In genomic region chr1:174153085-174153824, GRCh38 we compare ENCODE assay signal across 12 cellular contexts. TPM values are rescaled to one million over a fixed set of nuclear protein-coding genes. Genes with fewer than 3 reads are reported as not detected.
A peak's percentile ranks its signal among the peaks of the same experiment; 100 is the strongest.
DNase-seq lines count a peak whose midpoint lies in the region; ATAC-seq, FAIRE-seq and TF ChIP-seq lines count a peak whose summit lies in the region.
"Had no signal": no experiment of that assay in that cellular context is flagged by ENCODE, and none has a peak within 500 bp of the region (broad histone marks: within the 10 kb centered on the region; RNA-seq: fewer than 3 reads in every experiment).

No MANE protein-coding gene starts in this region.

- no peaks in the 10 kb centered on the region for H3F3A ChIP-seq in smooth muscle cell (ENCODE audit: low read depth)

- H3K36me3 ChIP-seq in HepG2 (replicated peaks in 1 of 2; ENCODE audit: control insufficient read depth in 1 of 2, insufficient read depth in 2 of 2, low read length in 2 of 2) (no peaks in the 10 kb centered on the region), right lobe of liver (no peaks in the 10 kb centered on the region), IMR-90 (ENCODE audit: control insufficient read depth, insufficient read depth, low read length) (no peaks in the 10 kb centered on the region), astrocyte (ENCODE audit: insufficient read depth, low read length) (no peaks in the 10 kb centered on the region), aorta (ENCODE audit: control insufficient read depth in 1 of 2, insufficient read depth in 2 of 2, low read length in 1 of 2) (no peaks in the 10 kb centered on the region), smooth muscle cell (ENCODE audit: low read depth) (no peaks in the 10 kb centered on the region)

- BruUV-seq in HepG2 (replicated peaks; lab: Mats Ljungman, UMichigan) (no TSS peak), IMR-90 (replicated peaks; lab: Mats Ljungman, UMichigan) (no TSS peak)

- H3K4me1 Mint-ChIP-seq in astrocyte (ENCODE audit: low read depth, unreplicated experiment) = no peaks in the 10 kb centered on the region

- CTCF ChIA-PET in HepG2 (lab: Yijun Ruan, JAX; ENCODE audit: low intra/inter-chr PET ratio, low total read pairs) (no interaction called here), IMR-90 (lab: Yijun Ruan, JAX) (interaction anchor here (0.6 kb wide), 1 partner anchor 1455 kb away, joined by 5 read pairs; no protein-coding TSS in a partner anchor)

- H2AK5ac ChIP-seq in IMR-90 (ENCODE audit: low read depth, low read length) = no peak overlapping the region

- H3K56ac ChIP-seq in IMR-90 (ENCODE audit: extremely low read depth, insufficient read depth, low read length) = no peak overlapping the region

- no peaks in the 10 kb centered on the region for H4K20me1 ChIP-seq in HepG2 (ENCODE audit: insufficient read depth, low read length)
- H4K20me1 ChIP-seq in IMR-90 (ENCODE audit: insufficient read depth, low read length) = no peaks in the 10 kb centered on the region
- H4K20me1 ChIP-seq in astrocyte (ENCODE audit: insufficient read depth, low read length) = no peaks in the 10 kb centered on the region
- H4K20me1 ChIP-seq in smooth muscle cell (ENCODE audit: low read depth) = no peaks in the 10 kb centered on the region

- H3K4me1 ChIP-seq in HepG2 (ENCODE audit: insufficient read depth, low read length) = peaks cover 3% of the 10 kb centered on the region
- H3K4me1 ChIP-seq in right lobe of liver = no peaks in the 10 kb centered on the region
- H3K4me1 ChIP-seq in IMR-90 (ENCODE audit: control insufficient read depth, insufficient read depth, low read length) = no peaks in the 10 kb centered on the region
- no peaks in the 10 kb centered on the region for H3K4me1 ChIP-seq in astrocyte (ENCODE audit: insufficient read depth, low read length)
- no peaks in the 10 kb centered on the region for H3K4me1 ChIP-seq in aorta (ENCODE audit: control insufficient read depth in 1 of 2, insufficient read depth in 2 of 2, low read length in 2 of 2)
- H3K4me1 ChIP-seq in smooth muscle cell (ENCODE audit: low read depth) = no peaks in the 10 kb centered on the region

- intact Hi-C loops in HepG2 (cut with micrococcal nuclease; ENCODE audit: unreplicated experiment) = loop anchor here (10.0 kb wide), 1 partner anchor 128 kb away; the partner anchor contains the start of gene RC3H1
- intact Hi-C loops in right lobe of liver (cut with DNase I) = no loop called here
- intact Hi-C loops in IMR-90 (cut with micrococcal nuclease) = no loop called here
- intact Hi-C loops in aorta (cut with DNase I) = no loop called here

- POLR2A ChIA-PET in HepG2 (lab: Yijun Ruan, JAX) = interaction anchor here (1.3 kb wide), 1 partner anchor 131 kb away, joined by 3 read pairs; the partner anchor contains the start of gene RC3H1
- POLR2A ChIA-PET in IMR-90 (lab: Charles Lee; ENCODE audit: unreplicated experiment) = no interaction called here

- H2BK15ac ChIP-seq in IMR-90 (ENCODE audit: low read depth, low read length) = no peak overlapping the region

- H3K27ac Mint-ChIP-seq in astrocyte (ENCODE audit: unreplicated experiment) = no peak overlapping the region

- no peak overlapping the region for H3K23ac ChIP-seq in IMR-90 (ENCODE audit: low read depth, low read length)

- H4K8ac ChIP-seq in IMR-90 (ENCODE audit: low read depth in 2 of 2, low read length in 2 of 2) = no peak overlapping the region

- H3K4me2 ChIP-seq in HepG2 (ENCODE audit: low read depth, low read length) (no peak overlapping the region), IMR-90 (ENCODE audit: low read depth, low read length) (no peak overlapping the region), astrocyte (ENCODE audit: low read length) (no peak overlapping the region), smooth muscle cell (no peak overlapping the region)

- no peak for TF ChIP-seq RAD21 in HepG2 (CRISPR knock-in tag; IDR thresholded peaks at IDR 0.05)
- no peak for TF ChIP-seq RAD21 in IMR-90 (IDR thresholded peaks at IDR 0.05; ENCODE audit: low read length)

- FAIRE-seq in HepG2 (lab: Jason Lieb, UNC) (no peak), astrocyte (lab: Jason Lieb, UNC) (peak; percentile 5)

- no peak overlapping the region for H2BK20ac ChIP-seq in IMR-90 (ENCODE audit: low read depth, low read length)

- H3K9me3 ChIP-seq in HepG2 (ENCODE audit: low read length) (no peaks in the 10 kb centered on the region), right lobe of liver (no peaks in the 10 kb centered on the region), IMR-90 (ENCODE audit: control insufficient read depth, insufficient read depth, low read length) (no peaks in the 10 kb centered on the region), astrocyte (ENCODE audit: insufficient read depth, low read depth, low read length) (no peaks in the 10 kb centered on the region), aorta (ENCODE audit: control insufficient read depth, low read length) (no peaks in the 10 kb centered on the region), smooth muscle cell (replicated peaks; ENCODE audit: low read depth) (no peaks in the 10 kb centered on the region)
- H3K9me3 ChIP-seq: Caco-2 had no signal

- no peaks in the 10 kb centered on the region for H3K36me3 Mint-ChIP-seq in astrocyte (ENCODE audit: low read depth, unreplicated experiment)

- H2BK120ac ChIP-seq in IMR-90 (ENCODE audit: low read depth, low read length) = no peak overlapping the region

- H3K4ac ChIP-seq in IMR-90 (ENCODE audit: low read depth, low read length) = no peak overlapping the region

- no peaks in the 10 kb centered on the region for H3K9me1 ChIP-seq in IMR-90 (ENCODE audit: insufficient read depth, low read length)

- H3K18ac ChIP-seq in IMR-90 (ENCODE audit: low read depth, low read length) = no peak overlapping the region

- H3K9ac ChIP-seq in HepG2 (ENCODE audit: insufficient read depth, low read depth, low read length) (no peak overlapping the region), IMR-90 (ENCODE audit: low read depth, low read length) (no peak overlapping the region), astrocyte (ENCODE audit: low read length) (no peak overlapping the region), smooth muscle cell (ENCODE audit: low read depth) (no peak overlapping the region)

- TF ChIP-seq CTCF in HepG2 (CRISPR knock-in tag; IDR thresholded peaks at IDR 0.05) (no peak), right lobe of liver (IDR thresholded peaks at IDR 0.05) (no peak), IMR-90 (conservative IDR thresholded peaks at IDR 0.05; ENCODE audit: low read depth, low read length) (no peak), astrocyte (IDR thresholded peaks at IDR 0.05; ENCODE audit: insufficient read depth, low read depth, low read length) (no peak), GM13977 (IDR thresholded peaks at IDR 0.05; ENCODE audit: extremely low read depth, insufficient read depth, missing control alignments) (no peak), smooth muscle cell (IDR thresholded peaks at IDR 0.05; ENCODE audit: borderline replicate concordance, insufficient read depth, poor library complexity, severe bottlenecking) (no peak)

- no peak overlapping the region for H4K91ac ChIP-seq in IMR-90 (ENCODE audit: insufficient read depth, low read depth, low read length)

- H3K79me2 ChIP-seq in HepG2 (ENCODE audit: insufficient read depth, low read length) (no peaks in the 10 kb centered on the region), astrocyte (ENCODE audit: insufficient read depth, low read length) (no peaks in the 10 kb centered on the region), smooth muscle cell (ENCODE audit: low read depth) (no peaks in the 10 kb centered on the region)

- H3K27me3 ChIP-seq in HepG2 (ENCODE audit: control insufficient read depth in 1 of 2, insufficient read depth in 2 of 2, low read length in 2 of 2) (no peaks in the 10 kb centered on the region), right lobe of liver (no peaks in the 10 kb centered on the region), IMR-90 (ENCODE audit: control insufficient read depth, insufficient read depth, low read length) (no peaks in the 10 kb centered on the region; the same call in 1 of the 2 replicates), astrocyte (ENCODE audit: insufficient read depth, low read length) (no peaks in the 10 kb centered on the region), aorta (ENCODE audit: control insufficient read depth in 1 of 2, insufficient read depth in 2 of 2, low read length in 1 of 2) (no peaks in the 10 kb centered on the region), smooth muscle cell (ENCODE audit: low read depth) (no peaks in the 10 kb centered on the region)

- no peak overlapping the region for H2BK5ac ChIP-seq in IMR-90 (ENCODE audit: low read depth, low read length, poor library complexity, severe bottlenecking)

- H3K4me3 ChIP-seq in HepG2 (replicated peaks in 1 of 3; ENCODE audit: insufficient read depth in 1 of 3, low read depth in 2 of 3, low read length in 3 of 3) (no peak overlapping the region), right lobe of liver (no peak overlapping the region), IMR-90 (ENCODE audit: insufficient read depth, low read depth, low read length) (no peak overlapping the region), astrocyte (ENCODE audit: insufficient read depth, low read depth, low read length) (no peak overlapping the region), aorta (ENCODE audit: low read length in 2 of 2) (no peak overlapping the region), smooth muscle cell (no peak overlapping the region)

- no peaks in the 10 kb centered on the region for H3K79me1 ChIP-seq in IMR-90 (ENCODE audit: low read depth in 1 of 2, low read length in 2 of 2)

- no peak overlapping the region for H2AK9ac ChIP-seq in IMR-90 (replicated peaks; ENCODE audit: low read depth, low read length, poor library complexity)

- 62% methylated on average over 5 of the region's 5 CpGs for WGBS in HepG2 (ENCODE audit: low lambda C conversion rate)
- WGBS in right lobe of liver (ENCODE audit: insufficient coverage, low coverage, low lambda C conversion rate, missing lambda C conversion rate) = 71% methylated on average over 5 of the region's 5 CpGs
- no CpG with 5 or more reads among the region's 5 CpGs for WGBS in IMR-90 (ENCODE audit: extremely low coverage in 2 of 2, insufficient read length in 1 of 2), 2 experiments
- 79 to 82% methylated on average over 5 of the region's 5 CpGs for WGBS in aorta, 2 donors
- 80% methylated on average over 5 of the region's 5 CpGs for WGBS in smooth muscle cell (ENCODE audit: low lambda C conversion rate)

- H2AFZ ChIP-seq in HepG2 (ENCODE audit: low read length) = no peak overlapping the region
- H2AFZ ChIP-seq in IMR-90 (replicated peaks; ENCODE audit: low read length, poor library complexity) = no peak overlapping the region
- H2AFZ ChIP-seq in astrocyte (ENCODE audit: low read depth, low read length) = no peak overlapping the region
- no peak overlapping the region for H2AFZ ChIP-seq in smooth muscle cell (ENCODE audit: low read depth)

- H3K27me3 Mint-ChIP-seq in astrocyte (ENCODE audit: low read depth, unreplicated experiment) = peaks cover 3% of the 10 kb centered on the region

- in situ Hi-C loops in HepG2 (cut with HindIII; ENCODE audit: extremely low pct_ligation_motif_present, low pct_unique_long_range_greater_than_20kb) (no loop called here), IMR-90 (cut with MboI; ENCODE audit: low sequenced_read_pairs) (no loop called here), GM13977 (cut with MboI; ENCODE audit: low pct_unique_long_range_greater_than_20kb, low sequenced_read_pairs, unreplicated experiment) (no loop called here)

- no peak for TF ChIP-seq POLR2A in HepG2 (IDR thresholded peaks at IDR 0.05; ENCODE audit: insufficient read depth in 1 of 2, low read depth in 2 of 2, low read length in 2 of 2)
- TF ChIP-seq POLR2A in right lobe of liver (IDR thresholded peaks at IDR 0.05) = no peak
- TF ChIP-seq POLR2A in IMR-90 (IDR thresholded peaks at IDR 0.05; ENCODE audit: low read depth, low read length) = no peak

- H3K14ac ChIP-seq in IMR-90 (replicated peaks; ENCODE audit: low read depth, low read length) = no peak overlapping the region

- ATAC-seq in HepG2 (peak; percentile 68; the same call in 2 of the 3 replicates), right lobe of liver (no peak), IMR-90 (ENCODE audit: low read depth) (peak; percentile 54; the same call in 1 of the 2 replicates), aorta (ENCODE audit: low FRiP score) (no peak), HG03108 (IDR thresholded peaks at IDR 0.05; ENCODE audit: unreplicated experiment) (no peak)

- DNase-seq in HepG2 (ENCODE audit: low spot score) = peak; percentile 39
- no peak for DNase-seq in right lobe of liver
- peak; percentile 12 for DNase-seq in IMR-90
- DNase-seq in astrocyte (ENCODE audit: low read depth) = no peak
- DNase-seq in aorta = no peak
- DNase-seq in GM13977 (ENCODE audit: low spot score) = no peak
- no peak for DNase-seq in smooth muscle cell (lab: John Stamatoyannopoulos, UW; ENCODE audit: unreplicated experiment)
- DNase-seq: amygdala, Caco-2, NCI-H1694 treated with DMSO at 0.1 percent for 48 hours, T-helper 9 cell had no signal

- TF ChIP-seq EP300 in HepG2 (IDR thresholded peaks at IDR 0.05; ENCODE audit: low read depth in 2 of 2, low read length in 2 of 2) = no peak
- TF ChIP-seq EP300 in HepG2 (CRISPR knock-in tag; IDR thresholded peaks at IDR 0.05; ENCODE audit: borderline replicate concordance) = no peak

- H3K9me3 Mint-ChIP-seq in astrocyte (ENCODE audit: unreplicated experiment) = peaks cover under 1% of the 10 kb centered on the region

- dilution Hi-C loops in IMR-90 (cut with HindIII; ENCODE audit: low sequenced_read_pairs, unreplicated experiment) = no loop called here

- H4K5ac ChIP-seq in IMR-90 (ENCODE audit: low read depth, low read length) = no peak overlapping the region

- H3K27ac ChIP-seq in HepG2 (ENCODE audit: extremely low read length, insufficient read depth, low read length) (no peak overlapping the region), right lobe of liver (no peak overlapping the region), IMR-90 (ENCODE audit: insufficient read depth, low read length) (no peak overlapping the region), astrocyte (ENCODE audit: low read depth, low read length) (no peak overlapping the region), aorta (ENCODE audit: low read depth in 1 of 2, low read length in 2 of 2) (no peak overlapping the region), smooth muscle cell (ENCODE audit: low read depth) (no peak overlapping the region)

- H3K4me3 Mint-ChIP-seq in astrocyte (ENCODE audit: unreplicated experiment) = no peak overlapping the region

RNA-seq across cellular contexts. Expression of gene RABGAP1L, which starts 6.1 kb away (rescaled TPM):
- total RNA-seq in HepG2 (2016; rRNA removed; fragmentation: Illumina TruSeq; extraction: Trizol) (22.6 and 27.8 TPM in 2 replicates), right lobe of liver (10 to 100 TPM; 11.7 to 23.1 (median 18.5) TPM), IMR-90 (2012; rRNA removed) (26.7 and 35.0 TPM in 2 replicates), astrocyte (40.2 and 42.1 TPM in 2 replicates), aorta (10 to 100 TPM; 42.9 to 56.4 TPM), smooth muscle cell (24.7 and 35.3 TPM in 2 replicates)
- total RNA-seq in HepG2 (2016; cell fraction: cytosol; rRNA removed; fragmentation: Illumina TruSeq; extraction: Trizol; ENCODE audit: low read depth) = 8.0 and 9.8 TPM in 2 replicates
- total RNA-seq in HepG2 (2016; cell fraction: insoluble cytoplasmic fraction; rRNA removed; fragmentation: Illumina TruSeq; extraction: Trizol) = 22.4 and 27.7 TPM in 2 replicates
- total RNA-seq in HepG2 (2016; cell fraction: membrane; rRNA removed; fragmentation: Illumina TruSeq; extraction: Trizol) = 6.6 and 7.1 TPM in 2 replicates
- 52.5 and 56.6 TPM in 2 replicates for total RNA-seq in HepG2 (2016; cell fraction: nucleus; rRNA removed; fragmentation: Illumina TruSeq; extraction: Trizol)
- polyA plus RNA-seq in HepG2 (2011; rRNA removed) (7.0 and 7.9 TPM in 2 replicates), IMR-90 (2012; rRNA removed) (7.9 and 9.1 TPM in 2 replicates), aorta (10 to 100 TPM; 14.8 to 33.9 TPM), smooth muscle cell (4.8 and 10.0 TPM in 2 replicates)
- 3.6 and 6.8 TPM in 2 replicates for polyA plus RNA-seq in HepG2 (2011; cell fraction: cytosol; rRNA removed)
- 6.0 and 8.0 TPM in 2 replicates for polyA plus RNA-seq in HepG2 (2011; cell fraction: nucleus; rRNA removed)
- 6.0 and 8.6 TPM in 2 replicates for polyA plus RNA-seq in HepG2 (2012)
- 0.60 and 0.68 TPM in 2 replicates for polyA plus RNA-seq in HepG2 (2016; cell fraction: cytosol; fragmentation: Illumina TruSeq; extraction: Trizol; ENCODE audit: low read depth)
- polyA plus RNA-seq in HepG2 (2016; cell fraction: insoluble cytoplasmic fraction; fragmentation: Illumina TruSeq; extraction: Trizol; ENCODE audit: low read depth) = 12.1 and 13.5 TPM in 2 replicates
- polyA plus RNA-seq in HepG2 (2016; cell fraction: membrane; fragmentation: Illumina TruSeq; extraction: Trizol; ENCODE audit: low read depth) = 0.87 and 1.3 TPM in 2 replicates
- 10.1 and 10.5 TPM in 2 replicates for polyA plus RNA-seq in HepG2 (2016; cell fraction: nucleus; fragmentation: Illumina TruSeq; extraction: Trizol; ENCODE audit: insufficient read depth, low read depth)
- polyA minus RNA-seq in HepG2 (2011; rRNA and poly(A)+ RNA removed; ENCODE audit: low replicate concordance) = 21.9 and 40.8 TPM in 2 replicates
- polyA minus RNA-seq in HepG2 (2011; cell fraction: cytosol; rRNA and poly(A)+ RNA removed) = 14.2 and 22.6 TPM in 2 replicates
- 114 and 137 TPM in 2 replicates for polyA minus RNA-seq in HepG2 (2011; cell fraction: nucleus; rRNA and poly(A)+ RNA removed)
- polyA plus RNA-seq in IMR-90 (2012; cell fraction: cytosol; rRNA removed) = 1.9 and 2.9 TPM in 2 replicates
- polyA plus RNA-seq in IMR-90 (2012; cell fraction: nucleus; rRNA removed; ENCODE audit: low replicate concordance) = 1.1 and 7.6 TPM in 2 replicates

Comparison
In these comparisons a context has a peak if more than half of its experiments do, and no peak if none do; other contexts are left out.
1. ATAC-seq: peak in HepG2 (single experiment) and IMR-90 (single experiment); none in right lobe of liver (0 of 4), aorta (single experiment) and HG03108 (single experiment).
2. DNase-seq: peak in HepG2 (single experiment) and IMR-90 (single experiment); none in right lobe of liver (0 of 3), astrocyte (single experiment), aorta (0 of 2), GM13977 (single experiment) and smooth muscle cell (single experiment).